In the genomic region with DNA sequence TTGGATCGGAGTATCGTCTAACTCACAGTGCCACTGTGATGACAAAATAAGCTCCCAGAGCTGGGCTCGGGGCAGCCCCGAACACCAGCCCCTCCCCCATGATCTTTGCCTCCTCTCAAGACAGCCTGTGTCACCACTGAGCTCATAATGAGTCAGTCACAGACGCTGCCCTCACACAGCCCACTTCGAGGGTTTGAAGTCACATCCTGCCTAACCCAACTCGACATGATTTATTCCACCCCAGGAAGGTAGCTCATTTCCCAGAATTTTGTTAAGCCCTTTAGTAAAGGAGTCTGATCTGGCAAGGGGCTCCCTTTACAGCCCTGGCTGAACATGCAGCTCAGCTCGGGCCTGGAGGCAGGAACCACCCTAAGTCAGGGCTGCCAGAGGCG, we compare ENCODE assay signal across 8 cellular contexts. TPM values are rescaled to one million over a fixed set of nuclear protein-coding genes. Genes with fewer than 3 reads are reported as not detected.
DNase-seq lines count a peak whose midpoint lies in the region; ATAC-seq, FAIRE-seq and TF ChIP-seq lines count a peak whose summit lies in the region.

No MANE protein-coding gene starts in this region.

- peaks cover 14% of the 10 kb centered on the region for H3K36me3 Mint-ChIP-seq in astrocyte (ENCODE audit: low read depth, unreplicated experiment)

- peak overlapping the region; percentile 99 for H3K27ac Mint-ChIP-seq in astrocyte (ENCODE audit: unreplicated experiment)

- H3K27me3 ChIP-seq in astrocyte (ENCODE audit: insufficient read depth, low read length) (no peaks in the 10 kb centered on the region), left lung (no peaks in the 10 kb centered on the region)

- H3K36me3 ChIP-seq in astrocyte (ENCODE audit: insufficient read depth, low read length) (peaks cover 26% of the 10 kb centered on the region), left lung (peaks cover 0 to 15% of the 10 kb centered on the region in 2 donors)

- H3K4me1 Mint-ChIP-seq in astrocyte (ENCODE audit: low read depth, unreplicated experiment) = peaks cover 91% of the 10 kb centered on the region

- peak overlapping the region; percentile 77 for H3K4me2 ChIP-seq in astrocyte (ENCODE audit: low read length)

- no peaks in the 10 kb centered on the region for H3K27me3 Mint-ChIP-seq in astrocyte (ENCODE audit: low read depth, unreplicated experiment)

- H3K9ac ChIP-seq in astrocyte (ENCODE audit: low read length) = peak overlapping the region; percentile 66

- H3K27ac ChIP-seq in astrocyte (ENCODE audit: low read depth, low read length) = peak overlapping the region; percentile 90
- H3K27ac ChIP-seq in left lung = peak overlapping the region; percentile 87 to 99

- H2AFZ ChIP-seq in astrocyte (ENCODE audit: low read depth, low read length) = no peak overlapping the region

- no peaks in the 10 kb centered on the region for H3K9me3 Mint-ChIP-seq in astrocyte (ENCODE audit: unreplicated experiment)

- H3K79me2 ChIP-seq in astrocyte (ENCODE audit: insufficient read depth, low read length) = peaks cover 99% of the 10 kb centered on the region

- H3K4me3 ChIP-seq in astrocyte (ENCODE audit: insufficient read depth, low read depth, low read length) (no peak overlapping the region), left lung (no peak overlapping the region)

- H3K4me3 Mint-ChIP-seq in astrocyte (ENCODE audit: unreplicated experiment) = peak overlapping the region; percentile 76

- no peaks in the 10 kb centered on the region for H3K9me3 ChIP-seq in astrocyte (ENCODE audit: insufficient read depth, low read depth, low read length)
- H3K9me3 ChIP-seq in left lung = no peaks in the 10 kb centered on the region

- TF ChIP-seq CTCF in astrocyte (IDR thresholded peaks at IDR 0.05; ENCODE audit: insufficient read depth, low read depth, low read length) (no peak), left lung (IDR thresholded peaks at IDR 0.05) (no peak)

- intact Hi-C loops in left lung (cut with DNase I) = no loop called here

- H4K20me1 ChIP-seq in astrocyte (ENCODE audit: insufficient read depth, low read length) = peaks cover 100% of the 10 kb centered on the region

- DNase-seq in 8988T (peak; percentile 55), H4 (ENCODE audit: low spot score) (peak; percentile 88), T-helper 9 cell (peak; percentile 82), astrocyte (ENCODE audit: low read depth) (peak; percentile 97), left lung (peak in 1 of 2 donors; percentile 81), NCI-H1417 (lab: John Stamatoyannopoulos, UW) (no peak), frontal cortex (ENCODE audit: low spot score in 2 of 2) (no peak)
- DNase-seq in stimulated activated CD4-positive, alpha-beta T cell treated with anti-CD3 and anti-CD28 coated beads, TNF-alpha, amount 100 ng/mL, for 4 hours (ENCODE audit: low read depth in 3 of 3) = peak; percentile 63 to 89 (median 82)

- H3K4me1 ChIP-seq in astrocyte (ENCODE audit: insufficient read depth, low read length) (peaks cover 95% of the 10 kb centered on the region), left lung (peaks cover 91 to 100% of the 10 kb centered on the region in 2 donors)

- FAIRE-seq in astrocyte (lab: Jason Lieb, UNC) = peak; percentile 92
- FAIRE-seq in frontal cortex (lab: Jason Lieb, UNC) = no peak

- ATAC-seq in left lung = peak; percentile 62

RNA-seq across cellular contexts. Expression of a gene that starts 22.8 kb away (rescaled TPM):
- 57.5 and 82.9 TPM in 2 replicates for total RNA-seq in H4 (2014; rRNA removed; shearing (Covaris generic))
- total RNA-seq in astrocyte = 2,278 and 2,469 TPM in 2 replicates
- total RNA-seq in left lung = 100 to 1,000 TPM; 754 to 761 TPM
- total RNA-seq in frontal cortex = 32.2 TPM

Comparison
In these comparisons a context has a peak if more than half of its experiments do, and no peak if none do; other contexts are left out.
1. DNase-seq: peak in 8988T (single experiment), H4 (single experiment), T-helper 9 cell (single experiment), astrocyte (single experiment) and stimulated activated CD4-positive, alpha-beta T cell treated with anti-CD3 and anti-CD28 coated beads, TNF-alpha, amount 100 ng/mL, for 4 hours (3 of 3); none in NCI-H1417 (0 of 3) and frontal cortex (0 of 2).